Comparison of ENCODE assay signal across 1 cellular context in the genomic region with DNA sequence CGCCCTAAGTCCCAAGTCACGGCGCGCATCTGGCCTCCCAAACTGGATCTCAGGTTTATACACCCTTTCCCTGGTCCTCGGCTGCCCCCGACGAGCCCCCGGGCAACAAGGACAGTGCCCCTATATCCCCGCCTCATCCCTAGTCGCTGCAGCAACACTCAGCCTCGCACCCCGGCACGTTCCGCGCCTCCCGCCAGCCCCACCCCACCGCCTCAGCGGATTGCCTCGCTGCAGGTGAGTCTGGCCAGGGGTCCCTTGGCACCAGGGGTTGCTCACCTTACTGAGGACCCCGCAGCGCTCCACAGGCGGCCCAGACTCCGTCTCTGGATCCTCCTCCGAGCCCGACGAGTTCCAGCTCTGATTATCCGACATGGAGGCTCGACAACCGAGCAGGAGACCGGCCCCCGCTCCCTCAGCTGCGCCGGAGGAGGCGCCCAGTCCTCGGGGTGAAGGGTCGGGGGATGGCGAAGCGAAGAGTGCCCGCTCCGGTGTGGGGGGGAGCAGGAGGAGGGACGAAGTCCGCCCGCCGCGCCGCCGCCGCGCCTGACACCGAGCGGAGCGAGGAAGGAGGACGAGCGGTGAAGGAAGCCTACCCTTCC.
TF ChIP-seq lines count a peak whose summit lies in the region.

No MANE protein-coding gene starts in this region.

TF ChIP-seq in GM23338, 12 proteins besides CTCF, POLR2A, EP300 and RAD21 (continued from another document):
- TF ChIP-seq, protein P1, sequence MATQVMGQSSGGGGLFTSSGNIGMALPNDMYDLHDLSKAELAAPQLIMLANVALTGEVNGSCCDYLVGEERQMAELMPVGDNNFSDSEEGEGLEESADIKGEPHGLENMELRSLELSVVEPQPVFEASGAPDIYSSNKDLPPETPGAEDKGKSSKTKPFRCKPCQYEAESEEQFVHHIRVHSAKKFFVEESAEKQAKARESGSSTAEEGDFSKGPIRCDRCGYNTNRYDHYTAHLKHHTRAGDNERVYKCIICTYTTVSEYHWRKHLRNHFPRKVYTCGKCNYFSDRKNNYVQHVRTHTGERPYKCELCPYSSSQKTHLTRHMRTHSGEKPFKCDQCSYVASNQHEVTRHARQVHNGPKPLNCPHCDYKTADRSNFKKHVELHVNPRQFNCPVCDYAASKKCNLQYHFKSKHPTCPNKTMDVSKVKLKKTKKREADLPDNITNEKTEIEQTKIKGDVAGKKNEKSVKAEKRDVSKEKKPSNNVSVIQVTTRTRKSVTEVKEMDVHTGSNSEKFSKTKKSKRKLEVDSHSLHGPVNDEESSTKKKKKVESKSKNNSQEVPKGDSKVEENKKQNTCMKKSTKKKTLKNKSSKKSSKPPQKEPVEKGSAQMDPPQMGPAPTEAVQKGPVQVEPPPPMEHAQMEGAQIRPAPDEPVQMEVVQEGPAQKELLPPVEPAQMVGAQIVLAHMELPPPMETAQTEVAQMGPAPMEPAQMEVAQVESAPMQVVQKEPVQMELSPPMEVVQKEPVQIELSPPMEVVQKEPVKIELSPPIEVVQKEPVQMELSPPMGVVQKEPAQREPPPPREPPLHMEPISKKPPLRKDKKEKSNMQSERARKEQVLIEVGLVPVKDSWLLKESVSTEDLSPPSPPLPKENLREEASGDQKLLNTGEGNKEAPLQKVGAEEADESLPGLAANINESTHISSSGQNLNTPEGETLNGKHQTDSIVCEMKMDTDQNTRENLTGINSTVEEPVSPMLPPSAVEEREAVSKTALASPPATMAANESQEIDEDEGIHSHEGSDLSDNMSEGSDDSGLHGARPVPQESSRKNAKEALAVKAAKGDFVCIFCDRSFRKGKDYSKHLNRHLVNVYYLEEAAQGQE (IDR thresholded peaks at IDR 0.05; ENCODE audit: unreplicated experiment), result no peak
- TF ChIP-seq, protein P2, sequence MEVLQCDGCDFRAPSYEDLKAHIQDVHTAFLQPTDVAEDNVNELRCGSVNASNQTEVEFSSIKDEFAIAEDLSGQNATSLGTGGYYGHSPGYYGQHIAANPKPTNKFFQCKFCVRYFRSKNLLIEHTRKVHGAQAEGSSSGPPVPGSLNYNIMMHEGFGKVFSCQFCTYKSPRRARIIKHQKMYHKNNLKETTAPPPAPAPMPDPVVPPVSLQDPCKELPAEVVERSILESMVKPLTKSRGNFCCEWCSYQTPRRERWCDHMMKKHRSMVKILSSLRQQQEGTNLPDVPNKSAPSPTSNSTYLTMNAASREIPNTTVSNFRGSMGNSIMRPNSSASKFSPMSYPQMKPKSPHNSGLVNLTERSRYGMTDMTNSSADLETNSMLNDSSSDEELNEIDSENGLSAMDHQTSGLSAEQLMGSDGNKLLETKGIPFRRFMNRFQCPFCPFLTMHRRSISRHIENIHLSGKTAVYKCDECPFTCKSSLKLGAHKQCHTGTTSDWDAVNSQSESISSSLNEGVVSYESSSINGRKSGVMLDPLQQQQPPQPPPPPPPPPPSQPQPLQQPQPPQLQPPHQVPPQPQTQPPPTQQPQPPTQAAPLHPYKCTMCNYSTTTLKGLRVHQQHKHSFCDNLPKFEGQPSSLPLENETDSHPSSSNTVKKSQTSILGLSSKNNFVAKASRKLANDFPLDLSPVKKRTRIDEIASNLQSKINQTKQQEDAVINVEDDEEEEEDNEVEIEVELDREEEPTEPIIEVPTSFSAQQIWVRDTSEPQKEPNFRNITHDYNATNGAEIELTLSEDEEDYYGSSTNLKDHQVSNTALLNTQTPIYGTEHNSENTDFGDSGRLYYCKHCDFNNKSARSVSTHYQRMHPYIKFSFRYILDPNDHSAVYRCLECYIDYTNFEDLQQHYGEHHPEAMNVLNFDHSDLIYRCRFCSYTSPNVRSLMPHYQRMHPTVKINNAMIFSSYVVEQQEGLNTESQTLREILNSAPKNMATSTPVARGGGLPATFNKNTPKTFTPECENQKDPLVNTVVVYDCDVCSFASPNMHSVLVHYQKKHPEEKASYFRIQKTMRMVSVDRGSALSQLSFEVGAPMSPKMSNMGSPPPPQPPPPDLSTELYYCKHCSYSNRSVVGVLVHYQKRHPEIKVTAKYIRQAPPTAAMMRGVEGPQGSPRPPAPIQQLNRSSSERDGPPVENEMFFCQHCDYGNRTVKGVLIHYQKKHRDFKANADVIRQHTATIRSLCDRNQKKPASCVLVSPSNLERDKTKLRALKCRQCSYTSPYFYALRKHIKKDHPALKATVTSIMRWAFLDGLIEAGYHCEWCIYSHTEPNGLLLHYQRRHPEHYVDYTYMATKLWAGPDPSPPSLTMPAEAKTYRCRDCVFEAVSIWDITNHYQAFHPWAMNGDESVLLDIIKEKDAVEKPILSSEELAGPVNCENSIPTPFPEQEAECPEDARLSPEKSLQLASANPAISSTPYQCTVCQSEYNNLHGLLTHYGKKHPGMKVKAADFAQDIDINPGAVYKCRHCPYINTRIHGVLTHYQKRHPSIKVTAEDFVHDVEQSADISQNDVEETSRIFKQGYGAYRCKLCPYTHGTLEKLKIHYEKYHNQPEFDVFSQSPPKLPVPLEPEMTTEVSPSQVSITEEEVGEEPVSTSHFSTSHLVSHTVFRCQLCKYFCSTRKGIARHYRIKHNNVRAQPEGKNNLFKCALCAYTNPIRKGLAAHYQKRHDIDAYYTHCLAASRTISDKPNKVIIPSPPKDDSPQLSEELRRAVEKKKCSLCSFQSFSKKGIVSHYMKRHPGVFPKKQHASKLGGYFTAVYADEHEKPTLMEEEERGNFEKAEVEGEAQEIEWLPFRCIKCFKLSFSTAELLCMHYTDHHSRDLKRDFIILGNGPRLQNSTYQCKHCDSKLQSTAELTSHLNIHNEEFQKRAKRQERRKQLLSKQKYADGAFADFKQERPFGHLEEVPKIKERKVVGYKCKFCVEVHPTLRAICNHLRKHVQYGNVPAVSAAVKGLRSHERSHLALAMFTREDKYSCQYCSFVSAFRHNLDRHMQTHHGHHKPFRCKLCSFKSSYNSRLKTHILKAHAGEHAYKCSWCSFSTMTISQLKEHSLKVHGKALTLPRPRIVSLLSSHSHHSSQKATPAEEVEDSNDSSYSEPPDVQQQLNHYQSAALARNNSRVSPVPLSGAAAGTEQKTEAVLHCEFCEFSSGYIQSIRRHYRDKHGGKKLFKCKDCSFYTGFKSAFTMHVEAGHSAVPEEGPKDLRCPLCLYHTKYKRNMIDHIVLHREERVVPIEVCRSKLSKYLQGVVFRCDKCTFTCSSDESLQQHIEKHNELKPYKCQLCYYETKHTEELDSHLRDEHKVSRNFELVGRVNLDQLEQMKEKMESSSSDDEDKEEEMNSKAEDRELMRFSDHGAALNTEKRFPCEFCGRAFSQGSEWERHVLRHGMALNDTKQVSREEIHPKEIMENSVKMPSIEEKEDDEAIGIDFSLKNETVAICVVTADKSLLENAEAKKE (CRISPR knock-in tag; IDR thresholded peaks at IDR 0.05), result no peak
- TF ChIP-seq POLR2AphosphoS5 (IDR thresholded peaks at IDR 0.05; ENCODE audit: low read depth), result no peak
- TF ChIP-seq CREB1 (CRISPR knock-in tag; IDR thresholded peaks at IDR 0.05; ENCODE audit: low read depth), result no peak
- TF ChIP-seq ZNF114 (CRISPR knock-in tag; IDR thresholded peaks at IDR 0.05), result no peak
- TF ChIP-seq STAT1 (IDR thresholded peaks at IDR 0.05; ENCODE audit: unreplicated experiment), result no peak
- TF ChIP-seq NANOG (IDR thresholded peaks at IDR 0.05; ENCODE audit: borderline replicate concordance), result no peak
- no peak for TF ChIP-seq EZH2 (IDR thresholded peaks at IDR 0.05; ENCODE audit: low read depth, unreplicated experiment)
- no peak for TF ChIP-seq JUNB (IDR thresholded peaks at IDR 0.05; ENCODE audit: unreplicated experiment)
- no peak for TF ChIP-seq ZNF331 (CRISPR knock-in tag; IDR thresholded peaks at IDR 0.05; ENCODE audit: low read depth)
- TF ChIP-seq, protein P3, sequence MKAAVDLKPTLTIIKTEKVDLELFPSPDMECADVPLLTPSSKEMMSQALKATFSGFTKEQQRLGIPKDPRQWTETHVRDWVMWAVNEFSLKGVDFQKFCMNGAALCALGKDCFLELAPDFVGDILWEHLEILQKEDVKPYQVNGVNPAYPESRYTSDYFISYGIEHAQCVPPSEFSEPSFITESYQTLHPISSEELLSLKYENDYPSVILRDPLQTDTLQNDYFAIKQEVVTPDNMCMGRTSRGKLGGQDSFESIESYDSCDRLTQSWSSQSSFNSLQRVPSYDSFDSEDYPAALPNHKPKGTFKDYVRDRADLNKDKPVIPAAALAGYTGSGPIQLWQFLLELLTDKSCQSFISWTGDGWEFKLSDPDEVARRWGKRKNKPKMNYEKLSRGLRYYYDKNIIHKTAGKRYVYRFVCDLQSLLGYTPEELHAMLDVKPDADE (IDR thresholded peaks at IDR 0.05), result no peak
TF ChIP-seq in GM23338: peak in this region for 0.
